20 cellular contexts compared by ENCODE assay signal in genomic region chr7:130446285-130446684, GRCh38. TPM values are rescaled to one million over a fixed set of nuclear protein-coding genes. Genes with fewer than 3 reads are reported as not detected.
A peak's percentile ranks its signal among the peaks of the same experiment; 100 is the strongest.
DNase-seq lines count a peak whose midpoint lies in the region; ATAC-seq and TF ChIP-seq lines count a peak whose summit lies in the region.
"Had no signal": no experiment of that assay in that cellular context is flagged by ENCODE, and none has a peak within 500 bp of the region (broad histone marks: within the 10 kb centered on the region; RNA-seq: fewer than 3 reads in every experiment).

No MANE protein-coding gene starts in this region.

- CTCF ChIA-PET in activated CD8-positive, alpha-beta T cell treated with anti-CD3 and anti-CD28 coated beads for 36 hours (lab: Charles Lee) = no interaction called here
- CTCF ChIA-PET in activated CD8-positive, alpha-beta T cell treated with anti-CD3 and anti-CD28 coated beads, Interleukin-2, amount 10 ng/mL, durations not matched to agents 7 days and 5 days (lab: Charles Lee) = no interaction called here

- TF ChIP-seq CTCF in activated CD8-positive, alpha-beta T cell treated with anti-CD3 and anti-CD28 coated beads for 36 hours (IDR thresholded peaks at IDR 0.05) = no peak
- no peak for TF ChIP-seq CTCF in natural killer cell (IDR thresholded peaks at IDR 0.05)

- peaks cover 2% of the 10 kb centered on the region for H3K36me3 Mint-ChIP-seq in activated CD8-positive, alpha-beta T cell treated with anti-CD3 and anti-CD28 coated beads for 36 hours (ENCODE audit: low read depth)
- peaks cover 5% of the 10 kb centered on the region for H3K36me3 Mint-ChIP-seq in activated CD8-positive, alpha-beta T cell treated with anti-CD3 and anti-CD28 coated beads, Interleukin-2, amount 10 ng/mL, durations not matched to agents 7 days and 5 days (ENCODE audit: low read depth)
- peaks cover 10% of the 10 kb centered on the region for H3K36me3 Mint-ChIP-seq in natural killer cell treated with Interleukin-12 subunit alpha and Interleukin-12 subunit beta and Interleukin-15 and Interleukin-18, amount 100 ng/mL, for 72 hours
- no peaks in the 10 kb centered on the region for H3K36me3 Mint-ChIP-seq in natural killer cell
- H3K36me3 Mint-ChIP-seq in activated naive CD8-positive, alpha-beta T cell treated with anti-CD3 and anti-CD28 coated beads for 36 hours = peaks cover 5% of the 10 kb centered on the region
- H3K36me3 Mint-ChIP-seq: CD4-positive, CD25-positive, alpha-beta regulatory T cell had no signal

- peak; percentile 75 for ATAC-seq in activated CD8-positive, alpha-beta T cell treated with anti-CD3 and anti-CD28 coated beads for 36 hours
- ATAC-seq in activated CD8-positive, alpha-beta T cell treated with anti-CD3 and anti-CD28 coated beads, Interleukin-2, amount 10 ng/mL, durations not matched to agents 7 days and 5 days = no peak
- peak; percentile 52 to 84 for ATAC-seq in natural killer cell treated with Interleukin-12 subunit alpha and Interleukin-12 subunit beta and Interleukin-15 and Interleukin-18, amount 100 ng/mL, for 72 hours
- ATAC-seq in natural killer cell (no peak), left lobe of liver (no peak)

- H3K4me3 Mint-ChIP-seq in activated CD8-positive, alpha-beta T cell treated with anti-CD3 and anti-CD28 coated beads for 36 hours = no peak overlapping the region
- no peak overlapping the region for H3K4me3 Mint-ChIP-seq in activated CD8-positive, alpha-beta T cell treated with anti-CD3 and anti-CD28 coated beads, Interleukin-2, amount 10 ng/mL, durations not matched to agents 7 days and 5 days
- peak overlapping the region; percentile 1 for H3K4me3 Mint-ChIP-seq in natural killer cell treated with Interleukin-12 subunit alpha and Interleukin-12 subunit beta and Interleukin-15 and Interleukin-18, amount 100 ng/mL, for 72 hours
- H3K4me3 Mint-ChIP-seq in natural killer cell = no peak overlapping the region
- H3K4me3 Mint-ChIP-seq in activated naive CD8-positive, alpha-beta T cell treated with anti-CD3 and anti-CD28 coated beads for 36 hours = no peak overlapping the region
- H3K4me3 Mint-ChIP-seq: CD4-positive, CD25-positive, alpha-beta regulatory T cell; IgD-negative memory B cell had no signal

- intact Hi-C loops in activated CD8-positive, alpha-beta T cell treated with anti-CD3 and anti-CD28 coated beads for 36 hours (cut with micrococcal nuclease) = no loop called here
- intact Hi-C loops in natural killer cell (cut with micrococcal nuclease) (no loop called here), cardiac septum (cut with DNase I) (loop anchor here (10.0 kb wide), 2 partner anchors 81 to 171 kb away; no protein-coding TSS in a partner anchor)

- POLR2A ChIA-PET in activated CD8-positive, alpha-beta T cell treated with anti-CD3 and anti-CD28 coated beads for 36 hours (lab: Charles Lee) = interaction anchor here (0.9 kb wide), 1 partner anchor 49 kb away, joined by 3 read pairs; no protein-coding TSS in a partner anchor
- POLR2A ChIA-PET in activated CD8-positive, alpha-beta T cell treated with anti-CD3 and anti-CD28 coated beads, Interleukin-2, amount 10 ng/mL, durations not matched to agents 7 days and 5 days (lab: Charles Lee) = no interaction called here

- H3K27ac Mint-ChIP-seq in activated CD8-positive, alpha-beta T cell treated with anti-CD3 and anti-CD28 coated beads for 36 hours = no peak overlapping the region
- no peak overlapping the region for H3K27ac Mint-ChIP-seq in activated CD8-positive, alpha-beta T cell treated with anti-CD3 and anti-CD28 coated beads, Interleukin-2, amount 10 ng/mL, durations not matched to agents 7 days and 5 days
- peak overlapping the region in 1 of 2 donors; percentile 6 for H3K27ac Mint-ChIP-seq in natural killer cell treated with Interleukin-12 subunit alpha and Interleukin-12 subunit beta and Interleukin-15 and Interleukin-18, amount 100 ng/mL, for 72 hours
- H3K27ac Mint-ChIP-seq in natural killer cell = no peak overlapping the region
- peak overlapping the region; percentile 11 for H3K27ac Mint-ChIP-seq in activated naive CD8-positive, alpha-beta T cell treated with anti-CD3 and anti-CD28 coated beads for 36 hours
- H3K27ac Mint-ChIP-seq: IgD-negative memory B cell had no signal

- H3K27me3 Mint-ChIP-seq in activated CD8-positive, alpha-beta T cell treated with anti-CD3 and anti-CD28 coated beads for 36 hours = no peaks in the 10 kb centered on the region
- no peaks in the 10 kb centered on the region for H3K27me3 Mint-ChIP-seq in activated CD8-positive, alpha-beta T cell treated with anti-CD3 and anti-CD28 coated beads, Interleukin-2, amount 10 ng/mL, durations not matched to agents 7 days and 5 days (ENCODE audit: low read depth)
- peaks cover 5 to 8% of the 10 kb centered on the region in 2 donors for H3K27me3 Mint-ChIP-seq in natural killer cell treated with Interleukin-12 subunit alpha and Interleukin-12 subunit beta and Interleukin-15 and Interleukin-18, amount 100 ng/mL, for 72 hours
- no peaks in the 10 kb centered on the region for H3K27me3 Mint-ChIP-seq in natural killer cell (ENCODE audit: low read depth in 2 of 2)
- H3K27me3 Mint-ChIP-seq in activated naive CD8-positive, alpha-beta T cell treated with anti-CD3 and anti-CD28 coated beads for 36 hours = no peaks in the 10 kb centered on the region

- peaks cover 24% of the 10 kb centered on the region for H3K4me1 Mint-ChIP-seq in activated CD8-positive, alpha-beta T cell treated with anti-CD3 and anti-CD28 coated beads for 36 hours (ENCODE audit: low read depth)
- H3K4me1 Mint-ChIP-seq in activated CD8-positive, alpha-beta T cell treated with anti-CD3 and anti-CD28 coated beads, Interleukin-2, amount 10 ng/mL, durations not matched to agents 7 days and 5 days (ENCODE audit: low read depth) = peaks cover 12% of the 10 kb centered on the region
- peaks cover 4 to 11% of the 10 kb centered on the region in 2 donors for H3K4me1 Mint-ChIP-seq in natural killer cell treated with Interleukin-12 subunit alpha and Interleukin-12 subunit beta and Interleukin-15 and Interleukin-18, amount 100 ng/mL, for 72 hours (ENCODE audit: low read depth in 2 of 2)
- peaks cover 4 to 5% of the 10 kb centered on the region in 2 donors for H3K4me1 Mint-ChIP-seq in natural killer cell
- peaks cover 13% of the 10 kb centered on the region for H3K4me1 Mint-ChIP-seq in activated naive CD8-positive, alpha-beta T cell treated with anti-CD3 and anti-CD28 coated beads for 36 hours

- peaks cover 6% of the 10 kb centered on the region for H3K9me3 Mint-ChIP-seq in activated CD8-positive, alpha-beta T cell treated with anti-CD3 and anti-CD28 coated beads for 36 hours
- H3K9me3 Mint-ChIP-seq in activated CD8-positive, alpha-beta T cell treated with anti-CD3 and anti-CD28 coated beads, Interleukin-2, amount 10 ng/mL, durations not matched to agents 7 days and 5 days (ENCODE audit: insufficient read depth) = peaks cover 6% of the 10 kb centered on the region
- peaks cover 3% of the 10 kb centered on the region for H3K9me3 Mint-ChIP-seq in natural killer cell treated with Interleukin-12 subunit alpha and Interleukin-12 subunit beta and Interleukin-15 and Interleukin-18, amount 100 ng/mL, for 72 hours
- H3K9me3 Mint-ChIP-seq in natural killer cell = peaks cover 2% of the 10 kb centered on the region in 2 donors
- peaks cover 7% of the 10 kb centered on the region for H3K9me3 Mint-ChIP-seq in activated naive CD8-positive, alpha-beta T cell treated with anti-CD3 and anti-CD28 coated beads for 36 hours

- DNase-seq in activated CD8-positive, alpha-beta T cell treated with anti-CD3 and anti-CD28 coated beads for 36 hours = no peak
- DNase-seq in activated CD8-positive, alpha-beta T cell treated with anti-CD3 and anti-CD28 coated beads, Interleukin-2, amount 10 ng/mL, durations not matched to agents 7 days and 5 days = no peak
- DNase-seq in natural killer cell treated with Interleukin-12 subunit alpha and Interleukin-12 subunit beta and Interleukin-15 and Interleukin-18, amount 100 ng/mL, for 72 hours (ENCODE audit: low spot score) = no peak
- DNase-seq in natural killer cell = no peak
- DNase-seq in activated naive CD8-positive, alpha-beta T cell treated with anti-CD3 and anti-CD28 coated beads for 36 hours = no peak
- DNase-seq in left lobe of liver (ENCODE audit: low spot score) = no peak
- DNase-seq in cardiac septum (ENCODE audit: low spot score) = no peak
- DNase-seq: CD4-positive, CD25-positive, alpha-beta regulatory T cell; DMS153; DND-41; GM23248; H7; MM.1S; NCI-H1417; NCI-H1694; NCI-H2029 treated with DMSO at 0.1 percent for 48 hours; NCI-H526 treated with DMSO at 0.1 percent for 48 hours; PC-9; Right ventricle myocardium superior had no signal

RNA-seq across cellular contexts. Expression of gene CEP41, which starts 5.5 kb away (rescaled TPM):
- 10 to 100 TPM; 28.0 to 28.1 TPM for total RNA-seq in activated CD8-positive, alpha-beta T cell treated with anti-CD3 and anti-CD28 coated beads for 36 hours
- total RNA-seq in activated CD8-positive, alpha-beta T cell treated with anti-CD3 and anti-CD28 coated beads, Interleukin-2, amount 10 ng/mL, durations not matched to agents 7 days and 5 days = 10 to 100 TPM; 27.6 to 31.1 TPM
- 10 to 100 TPM; 11.3 to 17.7 TPM for total RNA-seq in natural killer cell treated with Interleukin-12 subunit alpha and Interleukin-12 subunit beta and Interleukin-15 and Interleukin-18, amount 100 ng/mL, for 72 hours
- total RNA-seq in natural killer cell (10 to 100 TPM in 2 of 3 donors, 1 to 10 TPM in 1; 8.7 to 14.2 (median 11.2) TPM), left lobe of liver (3.5 TPM), cardiac septum (4.6 TPM)
- 10 to 100 TPM; 22.3 to 26.5 TPM for total RNA-seq in activated naive CD8-positive, alpha-beta T cell treated with anti-CD3 and anti-CD28 coated beads for 36 hours

RNA-seq across cellular contexts. Expression of gene MEST, which starts 45.6 kb away (rescaled TPM):
- 1 to 10 TPM; 6.8 to 9.2 TPM for total RNA-seq in activated CD8-positive, alpha-beta T cell treated with anti-CD3 and anti-CD28 coated beads for 36 hours
- total RNA-seq in activated CD8-positive, alpha-beta T cell treated with anti-CD3 and anti-CD28 coated beads, Interleukin-2, amount 10 ng/mL, durations not matched to agents 7 days and 5 days = 1 to 10 TPM; 2.9 to 3.5 TPM
- total RNA-seq in natural killer cell treated with Interleukin-12 subunit alpha and Interleukin-12 subunit beta and Interleukin-15 and Interleukin-18, amount 100 ng/mL, for 72 hours = 1 to 10 TPM in 1 of 2 donors, under 1 TPM in 1; 0.73 to 1.3 TPM
- total RNA-seq in natural killer cell = 1 to 10 TPM in 1 of 3 donors, under 1 TPM in 2; 0.55 to 2.2 (median 0.70) TPM
- total RNA-seq in activated naive CD8-positive, alpha-beta T cell treated with anti-CD3 and anti-CD28 coated beads for 36 hours = 10 to 100 TPM; 15.1 to 18.4 TPM
- 44.4 TPM for total RNA-seq in left lobe of liver
- 6.1 TPM for total RNA-seq in cardiac septum

Comparison
In these comparisons a context has a peak if more than half of its experiments do, and no peak if none do; other contexts are left out.
1. ATAC-seq: peak in activated CD8-positive, alpha-beta T cell treated with anti-CD3 and anti-CD28 coated beads for 36 hours (single experiment) and natural killer cell treated with Interleukin-12 subunit alpha and Interleukin-12 subunit beta and Interleukin-15 and Interleukin-18, amount 100 ng/mL, for 72 hours (2 of 2); none in activated CD8-positive, alpha-beta T cell treated with anti-CD3 and anti-CD28 coated beads, Interleukin-2, amount 10 ng/mL, durations not matched to agents 7 days and 5 days (single experiment), natural killer cell (0 of 3) and left lobe of liver (single experiment).